Comparison of ENCODE assay signal across 15 cellular contexts in the genomic region with DNA sequence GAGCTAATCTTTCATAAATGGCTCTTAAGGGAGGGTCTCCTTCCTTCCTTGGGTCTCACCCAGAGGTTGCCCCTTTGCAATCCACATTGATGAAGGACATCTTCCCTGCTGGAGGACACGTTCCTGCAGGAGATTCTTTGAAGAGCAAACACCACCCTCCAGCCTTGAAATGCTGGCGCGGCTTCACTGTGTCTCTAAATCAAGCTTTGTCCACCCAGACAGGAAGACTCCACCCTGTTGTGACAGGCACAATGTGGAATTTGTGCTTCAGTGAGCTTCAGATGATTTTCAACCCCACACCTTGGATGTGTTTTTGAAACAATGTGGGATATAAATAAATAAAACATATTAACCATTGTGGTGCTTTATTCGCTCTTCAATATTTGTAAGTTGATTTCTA.
DNase-seq lines count a peak whose midpoint lies in the region; ATAC-seq, FAIRE-seq and TF ChIP-seq lines count a peak whose summit lies in the region.
"Had no signal": no experiment of that assay in that cellular context is flagged by ENCODE, and none has a peak within 500 bp of the region (broad histone marks: within the 10 kb centered on the region; RNA-seq: fewer than 3 reads in every experiment).

No MANE protein-coding gene starts in this region.

- intact Hi-C loops in GM12878 (cut with micrococcal nuclease; ENCODE audit: unreplicated experiment) (no loop called here), lower lobe of right lung (cut with DNase I) (no loop called here)

- H3K79me2 ChIP-seq in GM12878 (ENCODE audit: control insufficient read depth, insufficient read depth, low read length) = no peaks in the 10 kb centered on the region

- no peaks in the 10 kb centered on the region for H3K27me3 ChIP-seq in BLaER1 treated with 17β-estradiol and CSF1 and Interleukin-3, amounts not matched to agents 10 nM and 100 nM
- H3K27me3 ChIP-seq in GM12878 (replicated peaks in 1 of 2; ENCODE audit: control insufficient read depth in 2 of 2, insufficient read depth in 2 of 2, low read length in 1 of 2) = no peaks in the 10 kb centered on the region
- H3K27me3 ChIP-seq in lower lobe of right lung (ENCODE audit: low read depth) = no peaks in the 10 kb centered on the region

- DNase-seq in LHCN-M2 (ENCODE audit: low read depth) = peak; percentile 9
- DNase-seq in GM12878 (ENCODE audit: low read depth, low spot score) = no peak
- DNase-seq in lower lobe of right lung = no peak
- no peak for DNase-seq in stimulated activated CD4-positive, alpha-beta T cell treated with anti-CD3 and anti-CD28 coated beads, Interleukin-4, amount 100 ng/mL, for 1 hour
- no peak for DNase-seq in NCI-H146 (lab: John Stamatoyannopoulos, UW)
- DNase-seq: KG1, NCI-H1436 treated with DMSO at 0.1 percent for 48 hours, NCI-H446 treated with DMSO at 0.1 percent for 48 hours, OCI-M1, stomach had no signal

- ATAC-seq in GM12878 (no peak), lower lobe of right lung (peak in 1 of 2 donors; percentile 32), GM19467 (IDR thresholded peaks at IDR 0.05; ENCODE audit: unreplicated experiment) (no peak), GM21529 (IDR thresholded peaks at IDR 0.05; ENCODE audit: unreplicated experiment) (no peak)

- BruUV-seq in GM12878 (replicated peaks; lab: Mats Ljungman, UMichigan) = no TSS peak

- RAD21 ChIA-PET in GM12878 (lab: Charles Lee; ENCODE audit: unreplicated experiment) = no interaction called here

- FAIRE-seq in GM12878 (lab: Jason Lieb, UNC) = no peak
- FAIRE-seq: islet of Langerhans had no signal

- H3K36me3 ChIP-seq in BLaER1 treated with 17β-estradiol and CSF1 and Interleukin-3, amounts not matched to agents 10 nM and 100 nM = peaks cover 0 to 20% (median 0%) of the 10 kb centered on the region in 11 experiments; a peak in 7 of 22 replicates
- H3K36me3 ChIP-seq in GM12878 (ENCODE audit: control insufficient read depth in 2 of 2, insufficient read depth in 2 of 2, low read length in 1 of 2) = no peaks in the 10 kb centered on the region
- H3K36me3 ChIP-seq in lower lobe of right lung = peaks cover 3% of the 10 kb centered on the region

- SMC1A ChIA-PET in GM12878 (lab: Charles Lee; ENCODE audit: uncharacterized antibody, unreplicated experiment) = interaction anchor here (0.7 to 1.2 kb wide), 2 partner anchors 17 to 18 kb away, joined by 3 read pairs; no protein-coding TSS in a partner anchor

- TF ChIP-seq EP300 in GM12878 (IDR thresholded peaks at IDR 0.05; ENCODE audit: borderline replicate concordance in 1 of 2, control insufficient read depth in 1 of 2, low read depth in 2 of 2, low read length in 2 of 2) = no peak

- H3K4me3 ChIP-seq in BLaER1 treated with 17β-estradiol and CSF1 and Interleukin-3, amounts not matched to agents 10 nM and 100 nM = no peak overlapping the region
- H3K4me3 ChIP-seq in GM12878 (no peak overlapping the region), lower lobe of right lung (no peak overlapping the region)
- H3K4me3 ChIP-seq: smooth muscle cell, stomach had no signal

- WGBS in GM12878 (ENCODE audit: insufficient coverage, insufficient replicate concordance, low lambda C conversion rate, missing lambda C conversion rate) = 70% methylated on average over 4 of the region's 4 CpGs

- in situ Hi-C loops in GM12878 (cut with MboI) = no loop called here

- TF ChIP-seq POLR2A in GM12878 (IDR thresholded peaks at IDR 0.05; ENCODE audit: low read depth, low read length) = no peak

- H3K4me2 ChIP-seq in BLaER1 treated with 17β-estradiol and CSF1 and Interleukin-3, amounts not matched to agents 10 nM and 100 nM = peak overlapping the region; percentile 7 to 62 (median 35); a peak in 17 of 22 replicates
- H3K4me2 ChIP-seq in GM12878 (ENCODE audit: control insufficient read depth, insufficient read depth) = 0 out of 2 replicates have a peak overlapping the region, but pooled peaks have one; percentile 1
- H3K4me2 ChIP-seq: smooth muscle cell had no signal

- no peak overlapping the region for H3K9ac ChIP-seq in BLaER1 treated with 17β-estradiol and CSF1 and Interleukin-3, amounts not matched to agents 10 nM and 100 nM
- H3K9ac ChIP-seq in GM12878 (ENCODE audit: control insufficient read depth, insufficient read depth, low read length) = no peak overlapping the region

- TF ChIP-seq CTCF in GM12878 (IDR thresholded peaks at IDR 0.05 in 2 of 3, conservative IDR thresholded peaks at IDR 0.05 in 1 of 3; ENCODE audit: control insufficient read depth in 2 of 3, extremely low read depth in 1 of 3, insufficient read depth in 1 of 3, low read depth in 3 of 3, low read length in 3 of 3) (no peak), lower lobe of right lung (IDR thresholded peaks at IDR 0.05) (no peak)

- POLR2A ChIA-PET in GM12878 (lab: Charles Lee) = interaction anchor here (0.6 kb wide), 1 partner anchor 335 kb away, joined by 3 read pairs; no protein-coding TSS in a partner anchor

- H3K9me3 ChIP-seq in BLaER1 treated with 17β-estradiol and CSF1 and Interleukin-3, amounts not matched to agents 10 nM and 100 nM (replicated peaks in 1 of 11) = peaks cover 0 to 13% (median 9%) of the 10 kb centered on the region in 11 experiments; a peak in 14 of 22 replicates
- no peaks in the 10 kb centered on the region; the same call in 2 of the 3 replicates for H3K9me3 ChIP-seq in GM12878 (replicated peaks; ENCODE audit: control insufficient read depth, insufficient read depth, low read length)
- H3K9me3 ChIP-seq in lower lobe of right lung = no peaks in the 10 kb centered on the region

- no peak overlapping the region for H2AFZ ChIP-seq in GM12878 (ENCODE audit: control insufficient read depth, low read depth, low read length)

- TF ChIP-seq RAD21 in GM12878 (IDR thresholded peaks at IDR 0.05; ENCODE audit: insufficient read depth, low read depth, low read length) = no peak

- peaks cover 0 to 34% (median 14%) of the 10 kb centered on the region in 10 experiments; a peak in 16 of 20 replicates for H3K4me1 ChIP-seq in BLaER1 treated with 17β-estradiol and CSF1 and Interleukin-3, amounts not matched to agents 10 nM and 100 nM
- H3K4me1 ChIP-seq in GM12878 (ENCODE audit: control insufficient read depth, insufficient read depth, low read length) = peaks cover 10% of the 10 kb centered on the region
- no peaks in the 10 kb centered on the region for H3K4me1 ChIP-seq in lower lobe of right lung
- H3K4me1 ChIP-seq: stomach had no signal

- CTCF ChIA-PET in GM12878 (lab: Yijun Ruan, JAX) = no interaction called here

- no peaks in the 10 kb centered on the region for H4K20me1 ChIP-seq in BLaER1 treated with 17β-estradiol and CSF1 and Interleukin-3, amounts not matched to agents 10 nM and 100 nM
- H4K20me1 ChIP-seq in GM12878 (ENCODE audit: control insufficient read depth, insufficient read depth) = no peaks in the 10 kb centered on the region

- no peak overlapping the region for H3K27ac ChIP-seq in BLaER1 treated with 17β-estradiol and CSF1 and Interleukin-3, amounts not matched to agents 10 nM and 100 nM
- H3K27ac ChIP-seq in GM12878 (ENCODE audit: control insufficient read depth, insufficient read depth) (no peak overlapping the region), lower lobe of right lung (peak overlapping the region; percentile 4)
- H3K27ac ChIP-seq: stomach had no signal

TF ChIP-seq in GM12878, 131 proteins besides CTCF, POLR2A, EP300 and RAD21:
- no peak for TF ChIP-seq TCF3 (IDR thresholded peaks at IDR 0.05; ENCODE audit: borderline replicate concordance, insufficient read depth, low read depth, low read length)
- TF ChIP-seq NR2F1 (conservative IDR thresholded peaks at IDR 0.05) = no peak
- TF ChIP-seq ZBED1 (IDR thresholded peaks at IDR 0.05; ENCODE audit: borderline replicate concordance) = no peak
- no peak for TF ChIP-seq MTA2 (IDR thresholded peaks at IDR 0.05; ENCODE audit: low read depth)
- no peak for TF ChIP-seq NBN (IDR thresholded peaks at IDR 0.05)
- TF ChIP-seq POU2F2 (IDR thresholded peaks at IDR 0.05; ENCODE audit: borderline replicate concordance, low read depth, low read length) = no peak
- TF ChIP-seq IKZF1 (conservative IDR thresholded peaks at IDR 0.05) = no peak
- TF ChIP-seq HDAC2 (IDR thresholded peaks at IDR 0.05) = no peak
- no peak for TF ChIP-seq RAD51 (IDR thresholded peaks at IDR 0.05)
- TF ChIP-seq, protein P1, sequence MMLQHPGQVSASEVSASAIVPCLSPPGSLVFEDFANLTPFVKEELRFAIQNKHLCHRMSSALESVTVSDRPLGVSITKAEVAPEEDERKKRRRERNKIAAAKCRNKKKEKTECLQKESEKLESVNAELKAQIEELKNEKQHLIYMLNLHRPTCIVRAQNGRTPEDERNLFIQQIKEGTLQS (IDR thresholded peaks at IDR 0.05; ENCODE audit: borderline replicate concordance, extremely low read depth, low read depth, low read length) = no peak
